ENCODE assay signal across 35 cellular contexts in the genomic region with DNA sequence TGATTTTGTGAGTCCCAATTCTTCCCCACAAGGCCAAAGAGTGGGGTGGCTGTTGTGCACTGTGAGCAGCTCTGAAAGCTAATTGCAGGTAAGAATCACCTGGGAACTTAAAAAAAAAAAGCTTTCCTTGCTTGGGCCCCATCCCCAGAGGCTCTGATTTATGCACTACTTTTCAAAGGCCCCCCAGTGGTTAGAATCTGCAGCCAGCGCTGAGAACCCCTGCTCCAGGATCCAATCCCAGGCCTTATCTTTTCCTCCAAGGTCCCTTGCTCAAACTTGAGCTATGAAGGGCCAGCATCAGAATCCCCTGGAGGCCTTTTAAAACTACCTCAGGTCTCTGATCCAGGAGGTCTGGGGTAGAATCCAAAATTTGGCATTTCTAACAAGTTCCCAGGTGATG.
"Had no signal": no experiment of that assay in that cellular context is flagged by ENCODE, and none has a peak within 500 bp of the region (broad histone marks: within the 10 kb centered on the region; RNA-seq: fewer than 3 reads in every experiment).

No MANE protein-coding gene starts in this region.

- H3K4me2 ChIP-seq: KMS-11 had no signal

- FAIRE-seq: astrocyte, bronchial epithelial cell had no signal

- H3K27ac ChIP-seq: body of pancreas, KMS-11, Peyer's patch, SJSA1, WERI-Rb-1 had no signal

- H3K27me3 Mint-ChIP-seq: activated naive CD4-positive, alpha-beta T cell treated with anti-CD3 and anti-CD28 coated beads, Interleukin-2, amount 50 U/mL, for 24 hours; activated naive CD8-positive, alpha-beta T cell treated with anti-CD3 and anti-CD28 coated beads, Interleukin-2, amount 10 ng/mL, durations not matched to agents 7 days and 5 days; activated T-cell treated with anti-CD3 and anti-CD28 coated beads, Interleukin-2, amount 50 U/mL, for 24 hours; T-cell had no signal

- H3K4me3 ChIP-seq: body of pancreas, Peyer's patch, SJSA1 had no signal

- H3K36me3 ChIP-seq: Peyer's patch, SJSA1, WERI-Rb-1 had no signal

- H3K4me3 Mint-ChIP-seq: activated CD4-positive, alpha-beta T cell treated with anti-CD3 and anti-CD28 coated beads, Interleukin-2, amount 10 ng/mL, durations not matched to agents 24 days and 14 days; activated CD8-positive, alpha-beta T cell treated with anti-CD3 and anti-CD28 coated beads, Interleukin-2, amount 10 ng/mL, durations not matched to agents 7 days and 5 days; activated naive CD4-positive, alpha-beta T cell treated with anti-CD3 and anti-CD28 coated beads, Interleukin-2, amount 50 U/mL, for 24 hours; activated naive CD8-positive, alpha-beta T cell treated with anti-CD3 and anti-CD28 coated beads, Interleukin-2, amount 10 ng/mL, durations not matched to agents 7 days and 5 days; activated T-cell treated with anti-CD3 and anti-CD28 coated beads, Interleukin-2, amount 50 U/mL, for 24 hours; T-cell had no signal

- H3K36me3 Mint-ChIP-seq: activated naive CD4-positive, alpha-beta T cell treated with anti-CD3 and anti-CD28 coated beads, Interleukin-2, amount 50 U/mL, for 24 hours; T-cell had no signal

- H3K9me3 ChIP-seq: body of pancreas, Peyer's patch, SJSA1 had no signal

- DNase-seq: activated CD4-positive, alpha-beta T cell treated with anti-CD3 and anti-CD28 coated beads, Interleukin-2, amount 10 ng/mL, durations not matched to agents 24 days and 14 days; activated CD4-positive, alpha-beta T cell treated with anti-CD3 and anti-CD28 coated beads, Interleukin-2, amount 50 U/mL, for 4 hours; activated CD8-positive, alpha-beta T cell treated with anti-CD3 and anti-CD28 coated beads, Interleukin-2, amount 10 ng/mL, durations not matched to agents 7 days and 5 days; activated gamma-delta T cell; activated naive CD4-positive, alpha-beta T cell treated with Interleukin-2 at 50 U/mL for 16 hours; activated naive CD8-positive, alpha-beta T cell treated with anti-CD3 and anti-CD28 coated beads, Interleukin-2, amount 10 ng/mL, durations not matched to agents 7 days and 5 days; activated T-cell treated with anti-CD3 and anti-CD28 coated beads, Interleukin-2, amount 50 U/mL, for 24 hours; amygdala; body of pancreas; caudate nucleus; cerebellar nuclear complex; MM.1S; MV-4-11; NCI-H1092; NCI-H1436 treated with DMSO at 0.1 percent for 48 hours; NCI-H1694 treated with DMSO at 0.1 percent for 48 hours; NCI-H2029; NCI-H510A; NCI-H526; NCI-H748 treated with DMSO at 0.1 percent for 48 hours; NK-92 treated with Interleukin-12 subunit alpha and Interleukin-12 subunit beta, amount 100 ng/mL, for 24 hours; PC-3; Peyer's patch; RPMI8226; SHP77 treated with DMSO at 0.1 percent for 48 hours; T-cell; T1000; WERI-Rb-1 had no signal

- H3K9ac ChIP-seq: KMS-11 had no signal

- H3K27me3 ChIP-seq: body of pancreas, Peyer's patch, SJSA1 had no signal

- H3K4me1 ChIP-seq: body of pancreas, Peyer's patch, SJSA1 had no signal

- H3K27ac Mint-ChIP-seq: activated CD4-positive, alpha-beta T cell treated with anti-CD3 and anti-CD28 coated beads, Interleukin-2, amount 10 ng/mL, durations not matched to agents 24 days and 14 days; activated CD8-positive, alpha-beta T cell treated with anti-CD3 and anti-CD28 coated beads, Interleukin-2, amount 10 ng/mL, durations not matched to agents 7 days and 5 days; activated naive CD4-positive, alpha-beta T cell treated with anti-CD3 and anti-CD28 coated beads, Interleukin-2, amount 50 U/mL, for 24 hours; activated naive CD8-positive, alpha-beta T cell treated with anti-CD3 and anti-CD28 coated beads, Interleukin-2, amount 10 ng/mL, durations not matched to agents 7 days and 5 days; activated T-cell treated with anti-CD3 and anti-CD28 coated beads, Interleukin-2, amount 50 U/mL, for 24 hours; activated T-helper 2 cell treated with anti-CD3 and anti-CD28 coated beads, Interferon-gamma antibody, Interleukin-2, Interleukin-4, amounts not matched to agents 10 μg/mL and 5 μg/mL and 100 μg/mL, durations not matched to agents 14 hours and 24 hours and 36 hours; T-cell had no signal

- H3K9me3 Mint-ChIP-seq: activated naive CD4-positive, alpha-beta T cell treated with anti-CD3 and anti-CD28 coated beads, Interleukin-2, amount 50 U/mL, for 24 hours; activated T-cell treated with anti-CD3 and anti-CD28 coated beads, Interleukin-2, amount 50 U/mL, for 24 hours had no signal

- ATAC-seq: activated CD8-positive, alpha-beta T cell treated with anti-CD3 and anti-CD28 coated beads, Interleukin-2, amount 10 ng/mL, durations not matched to agents 7 days and 5 days; body of pancreas; PC-3; SK-N-SH treated with all-trans-retinoic acid at 6 μM for 48 hours; T-cell had no signal

- H3K4me1 Mint-ChIP-seq: activated CD4-positive, alpha-beta T cell treated with anti-CD3 and anti-CD28 coated beads, Interleukin-2, amount 10 ng/mL, durations not matched to agents 24 days and 14 days had no signal
